8 cellular contexts compared by ENCODE assay signal in genomic region chr3:124730129-124730919, GRCh38. TPM values are rescaled to one million over a fixed set of nuclear protein-coding genes. Genes with fewer than 3 reads are reported as not detected.
DNase-seq lines count a peak whose midpoint lies in the region; ATAC-seq and TF ChIP-seq lines count a peak whose summit lies in the region.

UMPS (plus strand) TSS chr3:124730452; CDS start chr3:124730472, 20 bp downstream.

- ATAC-seq in GM19468 (IDR thresholded peaks at IDR 0.05; ENCODE audit: extremely low read depth, unreplicated experiment) = peak; percentile 95

- no peaks in the 10 kb centered on the region for H3K9me3 Mint-ChIP-seq in endodermal cell

- H2AK5ac ChIP-seq in mesendoderm (ENCODE audit: low read length) = peak within 1 kb of the TSS; percentile 39

- H3K27me3 ChIP-seq in endodermal cell (ENCODE audit: control insufficient read depth, insufficient read depth, low read length, poor library complexity, severe bottlenecking) = peaks cover 43% of the 10 kb centered on the region
- H3K27me3 ChIP-seq in mesendoderm (ENCODE audit: insufficient read depth, low read length, poor library complexity) = no peaks in the 10 kb centered on the region

- peak within 1 kb of the TSS; percentile 33 for H3K18ac ChIP-seq in mesendoderm (ENCODE audit: low read length)

- peaks cover 17% of the 10 kb centered on the region for H3K27me3 Mint-ChIP-seq in endodermal cell (ENCODE audit: insufficient read depth)

- H3K9ac ChIP-seq in endodermal cell (ENCODE audit: extremely low read depth, low read length, poor library complexity, severe bottlenecking) = peak within 1 kb of the TSS; percentile 88
- peak within 1 kb of the TSS; percentile 93 for H3K9ac ChIP-seq in mesendoderm (ENCODE audit: low read length)

- H3K4ac ChIP-seq in mesendoderm (ENCODE audit: low read depth, low read length) = peak within 1 kb of the TSS; percentile 19

- no peak within 1 kb of the TSS for H2BK120ac ChIP-seq in mesendoderm (ENCODE audit: low read depth, low read length)

- peak within 1 kb of the TSS; percentile 44 for H2BK5ac ChIP-seq in mesendoderm (ENCODE audit: low read length)

- peak within 1 kb of the TSS; percentile 81 for H3K27ac ChIP-seq in endodermal cell (ENCODE audit: low read depth, low read length)
- no peak within 1 kb of the TSS for H3K27ac ChIP-seq in mesendoderm (ENCODE audit: low read depth, low read length)

- H3K4me1 ChIP-seq in endodermal cell (ENCODE audit: control insufficient read depth, insufficient read depth, low read length) (no peaks in the 10 kb centered on the region), mesendoderm (ENCODE audit: control insufficient read depth, low read depth, low read length) (peaks cover 2% of the 10 kb centered on the region)

- H3K4me3 ChIP-seq in endodermal cell (ENCODE audit: low read length) (peak within 1 kb of the TSS; percentile 98), mesendoderm (ENCODE audit: low read length) (peak within 1 kb of the TSS; percentile 97)

- H3K56ac ChIP-seq in mesendoderm (ENCODE audit: low read length) = peak within 1 kb of the TSS; percentile 100

- peak within 1 kb of the TSS; percentile 100 for H3K27ac Mint-ChIP-seq in endodermal cell

- H2BK15ac ChIP-seq in mesendoderm (replicated peaks; ENCODE audit: low read depth) = no peak within 1 kb of the TSS

- peaks cover 24% of the 10 kb centered on the region for H3K36me3 ChIP-seq in endodermal cell (ENCODE audit: control insufficient read depth, insufficient read depth, low read length)
- no peaks in the 10 kb centered on the region for H3K36me3 ChIP-seq in mesendoderm (ENCODE audit: control insufficient read depth, insufficient read depth, low read length)

- H3K4me1 Mint-ChIP-seq in endodermal cell = peaks cover 13% of the 10 kb centered on the region

- H4K8ac ChIP-seq in mesendoderm (ENCODE audit: low read depth, low read length) = peak within 1 kb of the TSS; percentile 83

- H3K4me3 Mint-ChIP-seq in endodermal cell = peak within 1 kb of the TSS; percentile 100

- DNase-seq in CMK (ENCODE audit: low read depth) (peak; percentile 43), HT-29 (ENCODE audit: low spot score) (peak; percentile 90), endodermal cell (peak; percentile 95), mesendoderm (peak; percentile 85)
- DNase-seq in NK-92 treated with Interleukin-12 subunit alpha and Interleukin-12 subunit beta, amount 100 ng/mL, for 24 hours (lab: John Stamatoyannopoulos, UW) = peak; percentile 85
- DNase-seq in activated CD8-positive, alpha-beta memory T cell treated with anti-CD3 and anti-CD28 coated beads for 4 hours (ENCODE audit: low read depth in 2 of 2) = peak; percentile 84
- DNase-seq in stimulated activated CD8-positive, alpha-beta memory T cell treated with anti-CD3 and anti-CD28 coated beads, Interleukin-15, amount 100 ng/mL, for 1 hour (ENCODE audit: low read depth) = peak; percentile 91

- H3K9me3 ChIP-seq in endodermal cell (ENCODE audit: control insufficient read depth, low read length) = no peaks in the 10 kb centered on the region

- TF ChIP-seq CTCF in endodermal cell (conservative IDR thresholded peaks at IDR 0.05) = no peak

- H3K79me1 ChIP-seq in mesendoderm (ENCODE audit: low read length) = peaks cover 10% of the 10 kb centered on the region

- 1 to 5% methylated on average over 14 to 44 of the region's 44 CpGs for WGBS in endodermal cell (ENCODE audit: insufficient coverage in 1 of 2, insufficient read length in 1 of 2), 2 experiments
- WGBS in mesendoderm (ENCODE audit: extremely low coverage, insufficient coverage, low lambda C conversion rate) = no CpG with 5 or more reads among the region's 44 CpGs

- no peak within 1 kb of the TSS for H4K5ac ChIP-seq in mesendoderm (ENCODE audit: low read length)

- peak within 1 kb of the TSS; percentile 77 for H3K4me2 ChIP-seq in mesendoderm (ENCODE audit: low read length)

- no peak within 1 kb of the TSS for H3K23ac ChIP-seq in mesendoderm (ENCODE audit: low read length)

- H3K79me2 ChIP-seq in mesendoderm (ENCODE audit: control insufficient read depth, insufficient read depth, low read length) = peaks cover 29% of the 10 kb centered on the region

- H3K36me3 Mint-ChIP-seq in endodermal cell (ENCODE audit: low read depth) = peaks cover 5% of the 10 kb centered on the region

RNA-seq across cellular contexts. Expression of gene UMPS, which starts in this region (rescaled TPM):
- 57.3 and 70.2 TPM in 2 replicates for total RNA-seq in HT-29 (2014; rRNA removed; shearing (Covaris generic))
- total RNA-seq in endodermal cell = 10 to 100 TPM; 53.9 to 60.8 TPM
- 30.3 TPM for polyA plus RNA-seq in endodermal cell (2013, experiment 1 of 2)
- polyA plus RNA-seq in endodermal cell (2013, experiment 2 of 2) = 25.0 TPM
- polyA plus RNA-seq in mesendoderm (2013, experiment 1 of 2) = 45.8 TPM
- polyA plus RNA-seq in mesendoderm (2013, experiment 2 of 2) = 45.3 TPM

Comparison
In these comparisons a context has a peak if more than half of its experiments do, and no peak if none do; other contexts are left out.
1. DNase-seq: peak in every context shown above with its lines; median percentile 95 in endodermal cell; 91 in stimulated activated CD8-positive, alpha-beta memory T cell treated with anti-CD3 and anti-CD28 coated beads, Interleukin-15, amount 100 ng/mL, for 1 hour; 90 in HT-29; 85 in NK-92 treated with Interleukin-12 subunit alpha and Interleukin-12 subunit beta, amount 100 ng/mL, for 24 hours; 85 in mesendoderm; 84 in activated CD8-positive, alpha-beta memory T cell treated with anti-CD3 and anti-CD28 coated beads for 4 hours; 43 in CMK.